ENCODE assay signal across 1 cellular context in genomic region chr16:47037396-47037745, GRCh38.
TF ChIP-seq lines count a peak whose summit lies in the region.

No MANE protein-coding gene starts in this region.

TF ChIP-seq in GM23338, 12 proteins besides CTCF, POLR2A, EP300 and RAD21 (continued from another document):
- TF ChIP-seq, protein P1, sequence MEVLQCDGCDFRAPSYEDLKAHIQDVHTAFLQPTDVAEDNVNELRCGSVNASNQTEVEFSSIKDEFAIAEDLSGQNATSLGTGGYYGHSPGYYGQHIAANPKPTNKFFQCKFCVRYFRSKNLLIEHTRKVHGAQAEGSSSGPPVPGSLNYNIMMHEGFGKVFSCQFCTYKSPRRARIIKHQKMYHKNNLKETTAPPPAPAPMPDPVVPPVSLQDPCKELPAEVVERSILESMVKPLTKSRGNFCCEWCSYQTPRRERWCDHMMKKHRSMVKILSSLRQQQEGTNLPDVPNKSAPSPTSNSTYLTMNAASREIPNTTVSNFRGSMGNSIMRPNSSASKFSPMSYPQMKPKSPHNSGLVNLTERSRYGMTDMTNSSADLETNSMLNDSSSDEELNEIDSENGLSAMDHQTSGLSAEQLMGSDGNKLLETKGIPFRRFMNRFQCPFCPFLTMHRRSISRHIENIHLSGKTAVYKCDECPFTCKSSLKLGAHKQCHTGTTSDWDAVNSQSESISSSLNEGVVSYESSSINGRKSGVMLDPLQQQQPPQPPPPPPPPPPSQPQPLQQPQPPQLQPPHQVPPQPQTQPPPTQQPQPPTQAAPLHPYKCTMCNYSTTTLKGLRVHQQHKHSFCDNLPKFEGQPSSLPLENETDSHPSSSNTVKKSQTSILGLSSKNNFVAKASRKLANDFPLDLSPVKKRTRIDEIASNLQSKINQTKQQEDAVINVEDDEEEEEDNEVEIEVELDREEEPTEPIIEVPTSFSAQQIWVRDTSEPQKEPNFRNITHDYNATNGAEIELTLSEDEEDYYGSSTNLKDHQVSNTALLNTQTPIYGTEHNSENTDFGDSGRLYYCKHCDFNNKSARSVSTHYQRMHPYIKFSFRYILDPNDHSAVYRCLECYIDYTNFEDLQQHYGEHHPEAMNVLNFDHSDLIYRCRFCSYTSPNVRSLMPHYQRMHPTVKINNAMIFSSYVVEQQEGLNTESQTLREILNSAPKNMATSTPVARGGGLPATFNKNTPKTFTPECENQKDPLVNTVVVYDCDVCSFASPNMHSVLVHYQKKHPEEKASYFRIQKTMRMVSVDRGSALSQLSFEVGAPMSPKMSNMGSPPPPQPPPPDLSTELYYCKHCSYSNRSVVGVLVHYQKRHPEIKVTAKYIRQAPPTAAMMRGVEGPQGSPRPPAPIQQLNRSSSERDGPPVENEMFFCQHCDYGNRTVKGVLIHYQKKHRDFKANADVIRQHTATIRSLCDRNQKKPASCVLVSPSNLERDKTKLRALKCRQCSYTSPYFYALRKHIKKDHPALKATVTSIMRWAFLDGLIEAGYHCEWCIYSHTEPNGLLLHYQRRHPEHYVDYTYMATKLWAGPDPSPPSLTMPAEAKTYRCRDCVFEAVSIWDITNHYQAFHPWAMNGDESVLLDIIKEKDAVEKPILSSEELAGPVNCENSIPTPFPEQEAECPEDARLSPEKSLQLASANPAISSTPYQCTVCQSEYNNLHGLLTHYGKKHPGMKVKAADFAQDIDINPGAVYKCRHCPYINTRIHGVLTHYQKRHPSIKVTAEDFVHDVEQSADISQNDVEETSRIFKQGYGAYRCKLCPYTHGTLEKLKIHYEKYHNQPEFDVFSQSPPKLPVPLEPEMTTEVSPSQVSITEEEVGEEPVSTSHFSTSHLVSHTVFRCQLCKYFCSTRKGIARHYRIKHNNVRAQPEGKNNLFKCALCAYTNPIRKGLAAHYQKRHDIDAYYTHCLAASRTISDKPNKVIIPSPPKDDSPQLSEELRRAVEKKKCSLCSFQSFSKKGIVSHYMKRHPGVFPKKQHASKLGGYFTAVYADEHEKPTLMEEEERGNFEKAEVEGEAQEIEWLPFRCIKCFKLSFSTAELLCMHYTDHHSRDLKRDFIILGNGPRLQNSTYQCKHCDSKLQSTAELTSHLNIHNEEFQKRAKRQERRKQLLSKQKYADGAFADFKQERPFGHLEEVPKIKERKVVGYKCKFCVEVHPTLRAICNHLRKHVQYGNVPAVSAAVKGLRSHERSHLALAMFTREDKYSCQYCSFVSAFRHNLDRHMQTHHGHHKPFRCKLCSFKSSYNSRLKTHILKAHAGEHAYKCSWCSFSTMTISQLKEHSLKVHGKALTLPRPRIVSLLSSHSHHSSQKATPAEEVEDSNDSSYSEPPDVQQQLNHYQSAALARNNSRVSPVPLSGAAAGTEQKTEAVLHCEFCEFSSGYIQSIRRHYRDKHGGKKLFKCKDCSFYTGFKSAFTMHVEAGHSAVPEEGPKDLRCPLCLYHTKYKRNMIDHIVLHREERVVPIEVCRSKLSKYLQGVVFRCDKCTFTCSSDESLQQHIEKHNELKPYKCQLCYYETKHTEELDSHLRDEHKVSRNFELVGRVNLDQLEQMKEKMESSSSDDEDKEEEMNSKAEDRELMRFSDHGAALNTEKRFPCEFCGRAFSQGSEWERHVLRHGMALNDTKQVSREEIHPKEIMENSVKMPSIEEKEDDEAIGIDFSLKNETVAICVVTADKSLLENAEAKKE (CRISPR knock-in tag; IDR thresholded peaks at IDR 0.05) = no peak
- TF ChIP-seq EZH2phosphoT487 (IDR thresholded peaks at IDR 0.05; ENCODE audit: unreplicated experiment) = no peak
- no peak for TF ChIP-seq CREB1 (CRISPR knock-in tag; IDR thresholded peaks at IDR 0.05; ENCODE audit: low read depth)
- no peak for TF ChIP-seq JUNB (IDR thresholded peaks at IDR 0.05; ENCODE audit: unreplicated experiment)
- TF ChIP-seq, protein P2, sequence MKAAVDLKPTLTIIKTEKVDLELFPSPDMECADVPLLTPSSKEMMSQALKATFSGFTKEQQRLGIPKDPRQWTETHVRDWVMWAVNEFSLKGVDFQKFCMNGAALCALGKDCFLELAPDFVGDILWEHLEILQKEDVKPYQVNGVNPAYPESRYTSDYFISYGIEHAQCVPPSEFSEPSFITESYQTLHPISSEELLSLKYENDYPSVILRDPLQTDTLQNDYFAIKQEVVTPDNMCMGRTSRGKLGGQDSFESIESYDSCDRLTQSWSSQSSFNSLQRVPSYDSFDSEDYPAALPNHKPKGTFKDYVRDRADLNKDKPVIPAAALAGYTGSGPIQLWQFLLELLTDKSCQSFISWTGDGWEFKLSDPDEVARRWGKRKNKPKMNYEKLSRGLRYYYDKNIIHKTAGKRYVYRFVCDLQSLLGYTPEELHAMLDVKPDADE (IDR thresholded peaks at IDR 0.05) = no peak
